ENCODE assay signal across 27 cellular contexts in the genomic region with DNA sequence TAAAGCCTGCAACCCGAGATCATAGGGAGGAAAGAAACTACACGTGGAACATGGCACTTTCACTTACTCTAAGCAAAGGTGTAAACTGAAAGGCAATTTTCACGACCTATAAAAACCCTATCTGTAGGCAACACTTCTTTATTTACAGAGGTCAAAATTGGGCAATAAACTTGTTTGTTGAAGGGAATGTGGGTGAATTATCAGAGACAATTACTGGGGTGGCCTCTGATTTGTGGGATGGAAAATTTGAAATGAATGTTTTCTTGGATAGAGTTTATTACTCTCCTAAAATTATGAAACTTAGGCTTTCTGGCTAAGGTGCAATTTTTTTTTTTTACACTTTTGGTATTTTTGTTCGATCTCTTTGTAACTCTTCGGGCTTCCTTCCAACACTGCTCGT.
"Had no signal": no experiment of that assay in that cellular context is flagged by ENCODE, and none has a peak within 500 bp of the region (broad histone marks: within the 10 kb centered on the region; RNA-seq: fewer than 3 reads in every experiment).

No MANE protein-coding gene starts in this region.

- H3K9ac ChIP-seq: KMS-11 had no signal

- H3K36me3 ChIP-seq: WERI-Rb-1 had no signal

- H3K27ac Mint-ChIP-seq: activated CD4-positive, alpha-beta T cell treated with anti-CD3 and anti-CD28 coated beads for 36 hours; activated CD8-positive, alpha-beta T cell treated with anti-CD3 and anti-CD28 coated beads, Interleukin-2, amount 10 ng/mL, durations not matched to agents 7 days and 5 days; activated naive CD4-positive, alpha-beta T cell treated with anti-CD3 and anti-CD28 coated beads, Interleukin-2, amount 50 U/mL, for 24 hours; T-cell had no signal

- H3K27me3 Mint-ChIP-seq: activated CD4-positive, alpha-beta T cell treated with anti-CD3 and anti-CD28 coated beads for 36 hours; activated naive CD4-positive, alpha-beta T cell treated with anti-CD3 and anti-CD28 coated beads, Interleukin-2, amount 50 U/mL, for 24 hours; T-cell had no signal

- H3K4me2 ChIP-seq: KMS-11 had no signal

- H3K4me3 Mint-ChIP-seq: activated CD4-positive, alpha-beta T cell treated with anti-CD3 and anti-CD28 coated beads for 36 hours; activated CD8-positive, alpha-beta T cell treated with anti-CD3 and anti-CD28 coated beads, Interleukin-2, amount 10 ng/mL, durations not matched to agents 7 days and 5 days; activated naive CD4-positive, alpha-beta T cell treated with anti-CD3 and anti-CD28 coated beads, Interleukin-2, amount 50 U/mL, for 24 hours; T-cell had no signal

- H3K27ac ChIP-seq: KMS-11, WERI-Rb-1 had no signal

- H3K36me3 Mint-ChIP-seq: activated naive CD4-positive, alpha-beta T cell treated with anti-CD3 and anti-CD28 coated beads, Interleukin-2, amount 50 U/mL, for 24 hours; T-cell had no signal

- FAIRE-seq: bronchial epithelial cell, HepG2, TTC549 had no signal

- H3K4me1 Mint-ChIP-seq: activated CD4-positive, alpha-beta T cell treated with anti-CD3 and anti-CD28 coated beads for 36 hours; activated naive CD4-positive, alpha-beta T cell treated with anti-CD3 and anti-CD28 coated beads, Interleukin-2, amount 50 U/mL, for 24 hours; T-cell had no signal

- DNase-seq: activated CD4-positive, alpha-beta T cell treated with anti-CD3 and anti-CD28 coated beads for 36 hours; activated CD4-positive, alpha-beta T cell treated with anti-CD3 and anti-CD28 coated beads, Interleukin-2, amount 50 U/mL, for 1 hour; activated CD8-positive, alpha-beta memory T cell treated with anti-CD3 and anti-CD28 coated beads, Interleukin-2, amount 50 U/mL, for 48 hours; activated CD8-positive, alpha-beta T cell treated with anti-CD3 and anti-CD28 coated beads, Interleukin-2, amount 10 ng/mL, durations not matched to agents 7 days and 5 days; activated effector memory CD4-positive, alpha-beta T cell treated with Interleukin-2 at 50 U/mL for 16 hours; activated naive CD4-positive, alpha-beta T cell; activated T-cell treated with anti-CD3 and anti-CD28 coated beads, Interleukin-2, amount 50 U/mL, for 1 hour; aorta; central memory CD4-positive, alpha-beta T cell; MV-4-11; NCI-H1092 treated with DMSO at 0.1 percent for 48 hours; NCI-H1436; NCI-H187 treated with DMSO at 0.1 percent for 48 hours; NCI-H2081 treated with DMSO at 0.1 percent for 48 hours; NCI-H345; NCI-H510A; NCI-H526 treated with DMSO at 0.1 percent for 48 hours; SIG-M5; T-cell; T-helper 2 cell; T1000 had no signal
